ENCODE assay signal across 21 cellular contexts in genomic region chr11:12238420-12238819, GRCh38.
A peak's percentile ranks its signal among the peaks of the same experiment; 100 is the strongest.
DNase-seq lines count a peak whose midpoint lies in the region; ATAC-seq, FAIRE-seq and TF ChIP-seq lines count a peak whose summit lies in the region.
"Had no signal": no experiment of that assay in that cellular context is flagged by ENCODE, and none has a peak within 500 bp of the region (broad histone marks: within the 10 kb centered on the region; RNA-seq: fewer than 3 reads in every experiment).

No MANE protein-coding gene starts in this region.

- no peak for TF ChIP-seq POLR2A in sigmoid colon (IDR thresholded peaks at IDR 0.05)

- H3K27me3 ChIP-seq in sigmoid colon (no peaks in the 10 kb centered on the region), aorta (ENCODE audit: control insufficient read depth in 1 of 2, insufficient read depth in 2 of 2, low read length in 1 of 2) (no peaks in the 10 kb centered on the region)
- H3K27me3 ChIP-seq: adrenal gland, BLaER1 had no signal

- TF ChIP-seq EP300 in sigmoid colon (IDR thresholded peaks at IDR 0.05) = no peak

- H3K9me3 ChIP-seq in sigmoid colon (no peaks in the 10 kb centered on the region), aorta (ENCODE audit: control insufficient read depth, low read length) (no peaks in the 10 kb centered on the region), kidney (ENCODE audit: control insufficient read depth in 1 of 2, low read length in 2 of 2) (no peaks in the 10 kb centered on the region)
- H3K9me3 ChIP-seq: adrenal gland, BLaER1, mucosa of descending colon had no signal

- DNase-seq in Right ventricle myocardium inferior (ENCODE audit: missing footprints) = no peak
- no peak for DNase-seq in cardiac septum (ENCODE audit: low spot score)
- peak; percentile 22 for DNase-seq in fibroblast of peridontal ligament (ENCODE audit: extremely low read depth)
- no peak for DNase-seq in sigmoid colon
- no peak for DNase-seq in aorta
- DNase-seq in MV-4-11 (lab: John Stamatoyannopoulos, UW) = no peak
- no peak for DNase-seq in kidney
- DNase-seq in activated CD4-positive, CD25-positive, alpha-beta regulatory T cell treated with anti-CD3 and anti-CD28 coated beads, Interleukin-2, amount 50 U/mL, for 72 hours = no peak
- DNase-seq: activated CD8-positive, alpha-beta memory T cell treated with anti-CD3 and anti-CD28 coated beads, Interleukin-2, amount 50 U/mL, for 48 hours; activated effector memory CD4-positive, alpha-beta T cell treated with anti-CD3 and anti-CD28 coated beads, Interleukin-2, amount 50 U/mL, for 16 hours; adrenal gland; dermis blood vessel endothelial cell; H9; mucosa of descending colon; NCI-H1417 treated with DMSO at 0.1 percent for 48 hours; NCI-H2107; NK-92 treated with Interleukin-12 subunit alpha and Interleukin-12 subunit beta, amount 100 ng/mL, for 24 hours had no signal

- no peak for TF ChIP-seq CTCF in sigmoid colon (IDR thresholded peaks at IDR 0.05)
- TF ChIP-seq CTCF in kidney (IDR thresholded peaks at IDR 0.05; ENCODE audit: borderline replicate concordance, extremely low read depth, insufficient read depth) = no peak

- ATAC-seq in Right ventricle myocardium inferior (peak; percentile 47), aorta (ENCODE audit: low FRiP score) (no peak)
- ATAC-seq: left lobe of liver, mucosa of descending colon had no signal

- WGBS in sigmoid colon, 2 donors = 89 to 93% methylated on average over 4 of the region's 4 CpGs
- WGBS in aorta, 2 donors = 55 to 59% methylated on average over 4 of the region's 4 CpGs

- FAIRE-seq in kidney (lab: Jason Lieb, UNC) = no peak
- FAIRE-seq: bronchial epithelial cell, D721Med had no signal

- H3K9ac ChIP-seq in kidney (ENCODE audit: low read length in 2 of 2) = no peak overlapping the region
- H3K9ac ChIP-seq: BLaER1 had no signal

- H3K4me1 ChIP-seq in sigmoid colon = peaks cover 0 to 86% (median 79%) of the 10 kb centered on the region in 4 donors
- peaks cover 3% of the 10 kb centered on the region in 2 donors for H3K4me1 ChIP-seq in aorta (ENCODE audit: control insufficient read depth in 1 of 2, insufficient read depth in 2 of 2, low read length in 2 of 2)
- H3K4me1 ChIP-seq in kidney (ENCODE audit: control insufficient read depth in 1 of 2, insufficient read depth in 1 of 2, low read depth in 1 of 2, low read length in 2 of 2) = no peaks in the 10 kb centered on the region
- H3K4me1 ChIP-seq: adrenal gland had no signal

- no peak overlapping the region for H3K4me3 ChIP-seq in sigmoid colon
- no peak overlapping the region for H3K4me3 ChIP-seq in aorta (ENCODE audit: low read length in 2 of 2)
- H3K4me3 ChIP-seq in kidney (ENCODE audit: low read length in 2 of 2) = no peak overlapping the region
- H3K4me3 ChIP-seq: adrenal gland, BLaER1, mucosa of descending colon had no signal

- intact Hi-C loops in Right ventricle myocardium inferior (cut with DNase I) (loop anchor here (5.0 kb wide), 2 partner anchors 44 to 76 kb away; no protein-coding TSS in a partner anchor), cardiac septum (cut with DNase I) (loop anchor here (5.0 kb wide), 2 partner anchors 44 to 81 kb away; no protein-coding TSS in a partner anchor), sigmoid colon (cut with DNase I) (loop anchor here (5.0 kb wide), 1 partner anchor 126 kb away; the partner anchor contains the start of gene MICAL2), aorta (cut with DNase I) (loop anchor here (5.0 to 10.0 kb wide), 5 partner anchors 44 to 186 kb away; partner anchors contain the start of gene MICAL2 (in 2 of the 2)), kidney (cut with DNase I) (no loop called here)

- H3K27ac ChIP-seq in sigmoid colon = peak overlapping the region; percentile 77 to 89 (median 86)
- peak overlapping the region; percentile 8 to 92 for H3K27ac ChIP-seq in aorta (ENCODE audit: low read depth in 1 of 2, low read length in 2 of 2)
- H3K27ac ChIP-seq in kidney (ENCODE audit: low read depth in 2 of 2, low read length in 2 of 2) = no peak overlapping the region

- peaks cover 0 to 9% (median 6%) of the 10 kb centered on the region in 4 donors for H3K36me3 ChIP-seq in sigmoid colon
- peaks cover 0 to 6% of the 10 kb centered on the region in 2 donors for H3K36me3 ChIP-seq in aorta (ENCODE audit: control insufficient read depth in 1 of 2, insufficient read depth in 2 of 2, low read length in 1 of 2)
- no peaks in the 10 kb centered on the region for H3K36me3 ChIP-seq in kidney (ENCODE audit: control insufficient read depth in 1 of 2, insufficient read depth in 2 of 2, low read length in 2 of 2)
- H3K36me3 ChIP-seq: BLaER1 had no signal

Comparison
In these comparisons a context has a peak if more than half of its experiments do, and no peak if none do; other contexts are left out.
1. H3K27ac ChIP-seq: peak in sigmoid colon (4 of 4) and aorta (2 of 2); none in kidney (0 of 2).